In genomic region chr12:32596031-32596430, GRCh38 we compare ENCODE assay signal across 18 cellular contexts.
DNase-seq lines count a peak whose midpoint lies in the region; ATAC-seq and TF ChIP-seq lines count a peak whose summit lies in the region.
"Had no signal": no experiment of that assay in that cellular context is flagged by ENCODE, and none has a peak within 500 bp of the region (broad histone marks: within the 10 kb centered on the region; RNA-seq: fewer than 3 reads in every experiment).

No MANE protein-coding gene starts in this region.

- peaks cover 17% of the 10 kb centered on the region for H3K36me3 Mint-ChIP-seq in Calu3 (ENCODE audit: insufficient read depth, unreplicated experiment)
- peaks cover 6% of the 10 kb centered on the region for H3K36me3 Mint-ChIP-seq in glutamatergic neuron (ENCODE audit: unreplicated experiment)
- peaks cover 24% of the 10 kb centered on the region for H3K36me3 Mint-ChIP-seq in progenitor cell of endocrine pancreas (ENCODE audit: insufficient read depth)
- H3K36me3 Mint-ChIP-seq: CD4-positive, alpha-beta memory T cell had no signal

- WGBS in tibial nerve, 2 donors: 35 to 57% methylated on average over 1 of the region's 1 CpG

- BruUV-seq in Calu3 (replicated peaks; lab: Mats Ljungman, UMichigan): no TSS peak

- H3K4me3 ChIP-seq in HAP-1: no peak overlapping the region
- H3K4me3 ChIP-seq in tibial nerve: no peak overlapping the region
- H3K4me3 ChIP-seq: A549; BLaER1 treated with 17β-estradiol and CSF1 and Interleukin-3, amounts not matched to agents 10 nM and 100 nM; GM23248 had no signal

- CTCF ChIA-PET in Calu3 (lab: Charles Lee): no interaction called here

- H3K36me3 ChIP-seq in HAP-1 (replicated peaks): no peaks in the 10 kb centered on the region
- peaks cover 0 to 38% (median 0%) of the 10 kb centered on the region in 3 donors for H3K36me3 ChIP-seq in tibial nerve

- TF ChIP-seq CTCF in Calu3 (IDR thresholded peaks at IDR 0.05; ENCODE audit: unreplicated experiment): no peak
- no peak for TF ChIP-seq CTCF in glutamatergic neuron (IDR thresholded peaks at IDR 0.05; ENCODE audit: partially characterized antibody, unreplicated experiment)
- no peak for TF ChIP-seq CTCF in progenitor cell of endocrine pancreas (IDR thresholded peaks at IDR 0.05; ENCODE audit: unreplicated experiment)
- TF ChIP-seq CTCF in tibial nerve (IDR thresholded peaks at IDR 0.05): no peak

- TF ChIP-seq POLR2A in tibial nerve (IDR thresholded peaks at IDR 0.05): no peak

- H3K27ac ChIP-seq in tibial nerve: no peak overlapping the region
- H3K27ac ChIP-seq: A549; BLaER1 treated with 17β-estradiol and CSF1 and Interleukin-3, amounts not matched to agents 10 nM and 100 nM; GM23248 had no signal

- no peak for TF ChIP-seq EP300 in tibial nerve (IDR thresholded peaks at IDR 0.05)

- H3K4me3 Mint-ChIP-seq in Calu3 (ENCODE audit: low read depth, unreplicated experiment): no peak overlapping the region
- H3K4me3 Mint-ChIP-seq in glutamatergic neuron (ENCODE audit: unreplicated experiment): no peak overlapping the region
- H3K4me3 Mint-ChIP-seq in progenitor cell of endocrine pancreas (ENCODE audit: low read depth): no peak overlapping the region
- H3K4me3 Mint-ChIP-seq: CD4-positive, alpha-beta memory T cell had no signal

- H3K9me3 ChIP-seq in HAP-1 (no peaks in the 10 kb centered on the region), tibial nerve (no peaks in the 10 kb centered on the region)
- H3K9me3 ChIP-seq: A549; BE2C; BLaER1 treated with 17β-estradiol and CSF1 and Interleukin-3, amounts not matched to agents 10 nM and 100 nM had no signal

- in situ Hi-C loops in HAP-1 (cut with MboI; ENCODE audit: low sequenced_read_pairs): no loop called here

- intact Hi-C loops in Calu3 (cut with micrococcal nuclease; ENCODE audit: unreplicated experiment): no loop called here

- H3K27me3 ChIP-seq in HAP-1 (ENCODE audit: low read depth) (no peaks in the 10 kb centered on the region), tibial nerve (no peaks in the 10 kb centered on the region)
- H3K27me3 ChIP-seq: BE2C; BLaER1 treated with 17β-estradiol and CSF1 and Interleukin-3, amounts not matched to agents 10 nM and 100 nM had no signal

- H3K4me1 ChIP-seq in HAP-1: peaks cover 15% of the 10 kb centered on the region
- peaks cover 0 to 7% (median 0%) of the 10 kb centered on the region in 4 donors for H3K4me1 ChIP-seq in tibial nerve
- H3K4me1 ChIP-seq: A549, BE2C had no signal

- no peak for ATAC-seq in HG03025 (IDR thresholded peaks at IDR 0.05; ENCODE audit: low FRiP score, unreplicated experiment)
- ATAC-seq: A549 had no signal

- no peak for DNase-seq in Calu3
- peak; percentile 40 to 92 for DNase-seq in HAP-1 (ENCODE audit: low spot score in 2 of 2)
- DNase-seq in glutamatergic neuron: no peak
- no peak for DNase-seq in progenitor cell of endocrine pancreas (ENCODE audit: low spot score, unreplicated experiment)
- DNase-seq in NCI-H2029 treated with DMSO at 0.1 percent for 48 hours (lab: John Stamatoyannopoulos, UW): no peak
- DNase-seq in tibial nerve (ENCODE audit: low spot score in 2 of 2): no peak
- DNase-seq: 8988T; ACHN; AML-193; BE2C; CD4-positive, alpha-beta memory T cell; COR-L47; DMS153; DND-41; GM23248 had no signal

- H3K27me3 Mint-ChIP-seq in Calu3 (ENCODE audit: unreplicated experiment) (no peaks in the 10 kb centered on the region), glutamatergic neuron (ENCODE audit: unreplicated experiment) (no peaks in the 10 kb centered on the region), progenitor cell of endocrine pancreas (no peaks in the 10 kb centered on the region)
- H3K27me3 Mint-ChIP-seq: CD4-positive, alpha-beta memory T cell had no signal

- peak overlapping the region; percentile 2 for H3K27ac Mint-ChIP-seq in Calu3 (ENCODE audit: unreplicated experiment)
- H3K27ac Mint-ChIP-seq in glutamatergic neuron (ENCODE audit: unreplicated experiment): peak overlapping the region; percentile 62
- peak overlapping the region; percentile 6 for H3K27ac Mint-ChIP-seq in progenitor cell of endocrine pancreas
- H3K27ac Mint-ChIP-seq: CD4-positive, alpha-beta memory T cell had no signal

- no peaks in the 10 kb centered on the region for H3K4me1 Mint-ChIP-seq in Calu3 (ENCODE audit: low read depth, unreplicated experiment)
- H3K4me1 Mint-ChIP-seq in glutamatergic neuron (ENCODE audit: low read depth, unreplicated experiment): peaks cover 12% of the 10 kb centered on the region
- no peaks in the 10 kb centered on the region for H3K4me1 Mint-ChIP-seq in progenitor cell of endocrine pancreas (ENCODE audit: low read depth)
- H3K4me1 Mint-ChIP-seq: CD4-positive, alpha-beta memory T cell had no signal

- H3K9me3 Mint-ChIP-seq in Calu3 (ENCODE audit: low read depth, unreplicated experiment) (no peaks in the 10 kb centered on the region), glutamatergic neuron (ENCODE audit: unreplicated experiment) (peaks cover 2% of the 10 kb centered on the region), progenitor cell of endocrine pancreas (ENCODE audit: low read depth) (no peaks in the 10 kb centered on the region)
- H3K9me3 Mint-ChIP-seq: CD4-positive, alpha-beta memory T cell had no signal

Comparison
In these comparisons a context has a peak if more than half of its experiments do, and no peak if none do; other contexts are left out.
1. DNase-seq: peak in HAP-1 (2 of 2); none in Calu3 (single experiment), glutamatergic neuron (single experiment), progenitor cell of endocrine pancreas (single experiment), NCI-H2029 treated with DMSO at 0.1 percent for 48 hours (single experiment) and tibial nerve (0 of 2).
2. H3K27ac Mint-ChIP-seq: peak in every context shown above with its lines; median percentile 62 in glutamatergic neuron; 6 in progenitor cell of endocrine pancreas; 2 in Calu3.